In genomic region chrX:1480082-1480785, GRCh38 we compare ENCODE assay signal across 12 cellular contexts. TPM values are rescaled to one million over a fixed set of nuclear protein-coding genes. Genes with fewer than 3 reads are reported as not detected.
DNase-seq lines count a peak whose midpoint lies in the region; ATAC-seq and TF ChIP-seq lines count a peak whose summit lies in the region.
"Had no signal": no experiment of that assay in that cellular context is flagged by ENCODE, and none has a peak within 500 bp of the region (broad histone marks: within the 10 kb centered on the region; RNA-seq: fewer than 3 reads in every experiment).

No MANE protein-coding gene starts in this region.

- no peaks in the 10 kb centered on the region for H3K27me3 Mint-ChIP-seq in activated CD4-positive, alpha-beta T cell treated with anti-CD3 and anti-CD28 coated beads, Interleukin-2, amount 10 ng/mL, durations not matched to agents 7 days and 5 days
- no peaks in the 10 kb centered on the region for H3K27me3 Mint-ChIP-seq in T-cell
- no peaks in the 10 kb centered on the region for H3K27me3 Mint-ChIP-seq in stimulated activated naive CD8-positive, alpha-beta T cell treated with anti-CD3 and anti-CD28 coated beads, Interleukin-15, amount 100 ng/mL, for 72 hours

- no peak overlapping the region for H3K4me3 ChIP-seq in coronary artery
- no peak overlapping the region for H3K4me3 ChIP-seq in left ventricle myocardium inferior
- H3K4me3 ChIP-seq: ascending aorta, GM23248 had no signal

- H3K27ac ChIP-seq in coronary artery = no peak overlapping the region
- H3K27ac ChIP-seq in left ventricle myocardium inferior (replicated peaks) = no peak overlapping the region
- H3K27ac ChIP-seq: GM23248 had no signal

- H3K4me1 Mint-ChIP-seq in activated CD4-positive, alpha-beta T cell treated with anti-CD3 and anti-CD28 coated beads, Interleukin-2, amount 10 ng/mL, durations not matched to agents 7 days and 5 days = peaks cover 85% of the 10 kb centered on the region
- peaks cover 77 to 87% (median 79%) of the 10 kb centered on the region in 3 donors for H3K4me1 Mint-ChIP-seq in T-cell
- H3K4me1 Mint-ChIP-seq in stimulated activated naive CD8-positive, alpha-beta T cell treated with anti-CD3 and anti-CD28 coated beads, Interleukin-15, amount 100 ng/mL, for 72 hours = peaks cover 83% of the 10 kb centered on the region

- peaks cover 17% of the 10 kb centered on the region for H3K9me3 ChIP-seq in left ventricle myocardium inferior (replicated peaks)
- H3K9me3 ChIP-seq: ascending aorta had no signal

- POLR2A ChIA-PET in activated CD4-positive, alpha-beta T cell treated with anti-CD3 and anti-CD28 coated beads, Interleukin-2, amount 10 ng/mL, durations not matched to agents 7 days and 5 days (lab: Charles Lee) = no interaction called here
- POLR2A ChIA-PET in T-cell (lab: Charles Lee) = no interaction called here

- TF ChIP-seq CTCF in coronary artery (IDR thresholded peaks at IDR 0.05) (no peak), left ventricle myocardium inferior (IDR thresholded peaks at IDR 0.05; ENCODE audit: borderline replicate concordance) (no peak)

- intact Hi-C loops in left ventricle myocardium inferior (cut with micrococcal nuclease) = no loop called here

- H3K9me3 Mint-ChIP-seq in activated CD4-positive, alpha-beta T cell treated with anti-CD3 and anti-CD28 coated beads, Interleukin-2, amount 10 ng/mL, durations not matched to agents 7 days and 5 days = peaks cover 14% of the 10 kb centered on the region
- H3K9me3 Mint-ChIP-seq in T-cell = peaks cover 2 to 12% (median 11%) of the 10 kb centered on the region in 3 donors
- H3K9me3 Mint-ChIP-seq in stimulated activated naive CD8-positive, alpha-beta T cell treated with anti-CD3 and anti-CD28 coated beads, Interleukin-15, amount 100 ng/mL, for 72 hours = peaks cover 18 to 26% of the 10 kb centered on the region in 2 donors

- CTCF ChIA-PET in activated CD4-positive, alpha-beta T cell treated with anti-CD3 and anti-CD28 coated beads, Interleukin-2, amount 10 ng/mL, durations not matched to agents 7 days and 5 days (lab: Charles Lee) = no interaction called here
- CTCF ChIA-PET in T-cell (lab: Charles Lee) = no interaction called here

- H3K36me3 Mint-ChIP-seq in activated CD4-positive, alpha-beta T cell treated with anti-CD3 and anti-CD28 coated beads, Interleukin-2, amount 10 ng/mL, durations not matched to agents 7 days and 5 days (ENCODE audit: low read depth) = peaks cover 83% of the 10 kb centered on the region
- H3K36me3 Mint-ChIP-seq in T-cell = peaks cover 60% of the 10 kb centered on the region

- H3K27ac Mint-ChIP-seq in activated CD4-positive, alpha-beta T cell treated with anti-CD3 and anti-CD28 coated beads, Interleukin-2, amount 10 ng/mL, durations not matched to agents 7 days and 5 days = peak overlapping the region; percentile 97
- peak overlapping the region; percentile 95 to 98 for H3K27ac Mint-ChIP-seq in T-cell
- H3K27ac Mint-ChIP-seq in stimulated activated naive CD8-positive, alpha-beta T cell treated with anti-CD3 and anti-CD28 coated beads, Interleukin-15, amount 100 ng/mL, for 72 hours = peak overlapping the region; percentile 99 to 100

- peak; percentile 4 for DNase-seq in activated CD4-positive, alpha-beta T cell treated with anti-CD3 and anti-CD28 coated beads, Interleukin-2, amount 10 ng/mL, durations not matched to agents 7 days and 5 days
- no peak for DNase-seq in activated CD4-positive, alpha-beta T cell treated with anti-CD3 and anti-CD28 coated beads, Interleukin-2, amount 50 U/mL, for 4 hours
- DNase-seq in T-cell (peak in 3 of 34 experiments; percentile 4 to 7 (median 4)), coronary artery (ENCODE audit: low spot score) (peak; percentile 33), left ventricle myocardium inferior (no peak), D341Med (ENCODE audit: low spot score) (no peak)
- DNase-seq in stimulated activated naive CD8-positive, alpha-beta T cell treated with anti-CD3 and anti-CD28 coated beads, Interleukin-15, amount 100 ng/mL, for 72 hours = peak in 1 of 2 donors; percentile 15
- DNase-seq: GM23248, NCI-H2227 treated with DMSO at 0.1 percent for 48 hours had no signal

- peaks cover 8% of the 10 kb centered on the region for H3K4me1 ChIP-seq in left ventricle myocardium inferior
- H3K4me1 ChIP-seq: ascending aorta had no signal

- peaks cover 12% of the 10 kb centered on the region for H3K27me3 ChIP-seq in left ventricle myocardium inferior (ENCODE audit: low read depth)
- H3K27me3 ChIP-seq: ascending aorta had no signal

- no peak for ATAC-seq in T-cell (replicated peaks in 1 of 4)
- ATAC-seq in stimulated activated naive CD8-positive, alpha-beta T cell treated with anti-CD3 and anti-CD28 coated beads, Interleukin-15, amount 100 ng/mL, for 72 hours = no peak
- no peak for ATAC-seq in GM19023 (IDR thresholded peaks at IDR 0.05; ENCODE audit: unreplicated experiment)
- ATAC-seq: sciatic nerve had no signal

- no peaks in the 10 kb centered on the region for H3K36me3 ChIP-seq in left ventricle myocardium inferior
- H3K36me3 ChIP-seq: ascending aorta had no signal

- peak overlapping the region; percentile 30 for H3K4me3 Mint-ChIP-seq in activated CD4-positive, alpha-beta T cell treated with anti-CD3 and anti-CD28 coated beads, Interleukin-2, amount 10 ng/mL, durations not matched to agents 7 days and 5 days
- H3K4me3 Mint-ChIP-seq in T-cell = peak overlapping the region in 2 of 3 donors; percentile 44 to 63
- H3K4me3 Mint-ChIP-seq in stimulated activated naive CD8-positive, alpha-beta T cell treated with anti-CD3 and anti-CD28 coated beads, Interleukin-15, amount 100 ng/mL, for 72 hours = peak overlapping the region; percentile 57 to 65

RNA-seq across cellular contexts. Expression of gene ASMTL, which starts 27.5 kb away (rescaled TPM):
- 10 to 100 TPM; 30.7 to 33.9 TPM for total RNA-seq in activated CD4-positive, alpha-beta T cell treated with anti-CD3 and anti-CD28 coated beads, Interleukin-2, amount 10 ng/mL, durations not matched to agents 7 days and 5 days
- total RNA-seq in T-cell (10 to 100 TPM; 44.9 to 48.8 (median 45.4) TPM), left ventricle myocardium inferior (36.5 TPM)

RNA-seq across cellular contexts. Expression of gene P2RY8, which starts 56.8 kb away (rescaled TPM):
- total RNA-seq in activated CD4-positive, alpha-beta T cell treated with anti-CD3 and anti-CD28 coated beads, Interleukin-2, amount 10 ng/mL, durations not matched to agents 7 days and 5 days = 100 to 1,000 TPM in 1 of 2 experiments, 10 to 100 TPM in 1; 99.1 to 107 TPM
- total RNA-seq in T-cell (100 to 1,000 TPM; 114 to 219 (median 182) TPM), left ventricle myocardium inferior (1.9 TPM)
- total RNA-seq: GM23248 had no signal

Comparison
In these comparisons a context has a peak if more than half of its experiments do, and no peak if none do; other contexts are left out.
1. DNase-seq: peak in activated CD4-positive, alpha-beta T cell treated with anti-CD3 and anti-CD28 coated beads, Interleukin-2, amount 10 ng/mL, durations not matched to agents 7 days and 5 days (single experiment) and coronary artery (single experiment); none in activated CD4-positive, alpha-beta T cell treated with anti-CD3 and anti-CD28 coated beads, Interleukin-2, amount 50 U/mL, for 4 hours (0 of 2), left ventricle myocardium inferior (single experiment) and D341Med (single experiment).
2. RNA of gene P2RY8, which starts 56.8 kb away (total RNA-seq): 114 to 219 TPM in T-cell and 99.1 to 107 TPM in activated CD4-positive, alpha-beta T cell treated with anti-CD3 and anti-CD28 coated beads, Interleukin-2, amount 10 ng/mL, durations not matched to agents 7 days and 5 days; 1.9 TPM in left ventricle myocardium inferior (single experiment); every median in the first group is over 10 times any median in the second.
3. Peak in every context shown above with its lines, with median percentiles within 50 percentile points of each other: H3K27ac Mint-ChIP-seq and H3K4me3 Mint-ChIP-seq.